ENCODE assay signal across 1 cellular context in genomic region chr3:188635258-188636038, GRCh38.
TF ChIP-seq lines count a peak whose summit lies in the region.

No MANE protein-coding gene starts in this region.

TF ChIP-seq in liver, 16 proteins besides CTCF, POLR2A, EP300 and RAD21 (continued from another document):
- no peak for TF ChIP-seq ATF3 (IDR thresholded peaks at IDR 0.05)
- TF ChIP-seq HNF4A (conservative IDR thresholded peaks at IDR 0.05): peak; percentile 34 to 44
- no peak for TF ChIP-seq FOXA2 (IDR thresholded peaks at IDR 0.05)
- TF ChIP-seq EGR1 (IDR thresholded peaks at IDR 0.05; ENCODE audit: low read depth in 2 of 2): no peak
- TF ChIP-seq NR2F2 (IDR thresholded peaks at IDR 0.05): peak; percentile 15
- TF ChIP-seq REST (IDR thresholded peaks at IDR 0.05): no peak
- peak; percentile 53 to 70 for TF ChIP-seq RXRA (IDR thresholded peaks at IDR 0.05)
- peak; percentile 31 for TF ChIP-seq SP1 (IDR thresholded peaks at IDR 0.05)
- TF ChIP-seq TAF1 (conservative IDR thresholded peaks at IDR 0.05): no peak
